In genomic region chr11:13207665-13208594, GRCh38 we compare ENCODE assay signal across 8 cellular contexts.
DNase-seq lines count a peak whose midpoint lies in the region; ATAC-seq, FAIRE-seq and TF ChIP-seq lines count a peak whose summit lies in the region.

No MANE protein-coding gene starts in this region.

- H3K36me3 ChIP-seq in iPS-20b (ENCODE audit: insufficient read depth, low read depth, low read length) (no peaks in the 10 kb centered on the region), skeletal muscle tissue (ENCODE audit: control insufficient read depth in 3 of 3, insufficient read depth in 3 of 3, low read length in 3 of 3) (no peaks in the 10 kb centered on the region)

- ATAC-seq in HG02759 (IDR thresholded peaks at IDR 0.05; ENCODE audit: unreplicated experiment): no peak

- H3K27me3 ChIP-seq in iPS-20b (ENCODE audit: insufficient read depth, low read length): no peaks in the 10 kb centered on the region
- peaks cover 0 to under 1% (median 0%) of the 10 kb centered on the region in 3 donors for H3K27me3 ChIP-seq in skeletal muscle tissue (ENCODE audit: control insufficient read depth in 3 of 3, insufficient read depth in 3 of 3, low read length in 3 of 3)

- H3K4me3 ChIP-seq in iPS-20b (ENCODE audit: low read length): peak overlapping the region; percentile 27; the same call in 1 of the 2 replicates
- peak overlapping the region; percentile 36 to 61 (median 47) for H3K4me3 ChIP-seq in skeletal muscle tissue (ENCODE audit: low read length in 3 of 3)

- H3K9ac ChIP-seq in iPS-20b (ENCODE audit: low read depth, low read length) (peak overlapping the region; percentile 49; the same call in 1 of the 2 replicates), skeletal muscle tissue (ENCODE audit: low read depth in 1 of 3, low read length in 3 of 3) (peak overlapping the region in 1 of 3 donors; percentile 60)

- H3K9me3 ChIP-seq in iPS-20b (ENCODE audit: insufficient read depth, low read depth, low read length) (no peaks in the 10 kb centered on the region), skeletal muscle tissue (ENCODE audit: control insufficient read depth in 3 of 3, low read length in 3 of 3) (no peaks in the 10 kb centered on the region)

- DNase-seq in GM12891 (ENCODE audit: insufficient read length, low spot score) (no peak), NOMO-1 treated with DMSO at 0.1 percent for 48 hours (lab: John Stamatoyannopoulos, UW; ENCODE audit: unreplicated experiment) (peak; percentile 83), astrocyte of the hippocampus (ENCODE audit: low read depth, low spot score) (peak; percentile 89), HTR-8/SVneo (ENCODE audit: insufficient read length, low spot score) (no peak), cortex of kidney (lab: John Stamatoyannopoulos, UW) (no peak)

- H3K4me1 ChIP-seq in iPS-20b (ENCODE audit: insufficient read depth, low read length) (peaks cover 21% of the 10 kb centered on the region), skeletal muscle tissue (ENCODE audit: control insufficient read depth in 3 of 3, insufficient read depth in 3 of 3, low read length in 3 of 3) (peaks cover 0 to 6% (median 4%) of the 10 kb centered on the region in 3 donors)

- FAIRE-seq in GM12891 (lab: Jason Lieb, UNC): peak; percentile 50
- FAIRE-seq in HTR-8/SVneo (lab: Jason Lieb, UNC): no peak

- H3K27ac ChIP-seq in iPS-20b (ENCODE audit: low read length) (no peak overlapping the region), skeletal muscle tissue (ENCODE audit: low read depth, low read length) (peak overlapping the region; percentile 21)

- no peak for TF ChIP-seq POLR2A in GM12891 (IDR thresholded peaks at IDR 0.05; ENCODE audit: low read depth, low read length)

TF ChIP-seq in GM12891, 5 proteins besides CTCF, POLR2A, EP300 and RAD21:
- no peak for TF ChIP-seq PAX5 (IDR thresholded peaks at IDR 0.05; ENCODE audit: insufficient read depth, low read length, severe bottlenecking)
- TF ChIP-seq TAF1 (IDR thresholded peaks at IDR 0.05; ENCODE audit: low read depth, low read length): no peak
- no peak for TF ChIP-seq POLR2AphosphoS5 (IDR thresholded peaks at IDR 0.05; ENCODE audit: low read depth, low read length)
- no peak for TF ChIP-seq SPI1 (IDR thresholded peaks at IDR 0.05; ENCODE audit: low read depth, low read length)
- TF ChIP-seq POU2F2 (IDR thresholded peaks at IDR 0.05; ENCODE audit: low read depth, low read length): no peak

Comparison
In these comparisons a context has a peak if more than half of its experiments do, and no peak if none do; other contexts are left out.
1. DNase-seq: peak in NOMO-1 treated with DMSO at 0.1 percent for 48 hours (single experiment) and astrocyte of the hippocampus (single experiment); none in GM12891 (single experiment), HTR-8/SVneo (single experiment) and cortex of kidney (single experiment).